ENCODE assay signal across 17 cellular contexts in genomic region chr9:129283705-129284606, GRCh38.
A peak's percentile ranks its signal among the peaks of the same experiment; 100 is the strongest.
DNase-seq lines count a peak whose midpoint lies in the region; ATAC-seq, FAIRE-seq and TF ChIP-seq lines count a peak whose summit lies in the region.
"Had no signal": no experiment of that assay in that cellular context is flagged by ENCODE, and none has a peak within 500 bp of the region (broad histone marks: within the 10 kb centered on the region; RNA-seq: fewer than 3 reads in every experiment).

No MANE protein-coding gene starts in this region.

- FAIRE-seq in A549 (lab: Jason Lieb, UNC) (no peak), H1 (lab: Jason Lieb, UNC) (no peak)
- FAIRE-seq: endothelial cell of umbilical vein had no signal

- peak overlapping the region; percentile 68; the same call in 1 of the 2 replicates for H4K8ac ChIP-seq in H1 (ENCODE audit: extremely low read depth, insufficient read depth, low read length)

- no peaks in the 10 kb centered on the region for H3K79me1 ChIP-seq in H1 (ENCODE audit: low read depth, low read length)

- H3K14ac ChIP-seq in H1 (ENCODE audit: insufficient read length), result no peak overlapping the region

- H3K27ac ChIP-seq in A549 (peak overlapping the region in 1 of 2 experiments; percentile 45; a peak in 2 of 6 replicates), H1 (ENCODE audit: low read depth, low read length) (peak overlapping the region; percentile 19; the same call in 1 of the 2 replicates), ovary (peak overlapping the region in 1 of 2 donors; percentile 40)

- H3K4me1 ChIP-seq in A549, result peaks cover 8% of the 10 kb centered on the region
- peaks cover 4 to 19% (median 12%) of the 10 kb centered on the region in 4 experiments for H3K4me1 ChIP-seq in H1 (replicated peaks in 1 of 4; ENCODE audit: control insufficient read depth in 3 of 4, insufficient read depth in 4 of 4, low read length in 3 of 4)
- H3K4me1 ChIP-seq in ovary (ENCODE audit: insufficient read depth), result peaks cover 5% of the 10 kb centered on the region

- H2BK15ac ChIP-seq in H1 (ENCODE audit: low read length), result peak overlapping the region; percentile 46; the same call in 1 of the 2 replicates

- H3K23ac ChIP-seq in H1 (ENCODE audit: insufficient read length), result no peak overlapping the region

- no peaks in the 10 kb centered on the region for H3K79me2 ChIP-seq in H1 (ENCODE audit: control insufficient read depth in 1 of 2, insufficient read depth in 2 of 2, low read length in 2 of 2)

- H2BK12ac ChIP-seq in H1 (ENCODE audit: low read depth, low read length), result peak overlapping the region; percentile 75; the same call in 1 of the 2 replicates

- H3K9me3 ChIP-seq in A549, result no peaks in the 10 kb centered on the region
- H3K9me3 ChIP-seq in H1 (ENCODE audit: insufficient read depth in 2 of 2, low read depth in 1 of 2, low read length in 1 of 2), result no peaks in the 10 kb centered on the region
- no peaks in the 10 kb centered on the region for H3K9me3 ChIP-seq in ovary
- H3K9me3 ChIP-seq: gastroesophageal sphincter had no signal

- DNase-seq in A549 (ENCODE audit: low read depth in 1 of 2, low spot score in 1 of 2) (no peak), GM03348 (ENCODE audit: low spot score) (peak; percentile 2), H1 (ENCODE audit: low read depth in 1 of 2, low spot score in 2 of 2) (peak in 1 of 2 experiments; percentile 32), ovary (peak; percentile 8 to 30 (median 24)), AML-193 (lab: John Stamatoyannopoulos, UW) (no peak), H4 (ENCODE audit: low spot score) (no peak), NCI-H2081 (lab: John Stamatoyannopoulos, UW) (no peak)
- DNase-seq in activated naive CD4-positive, alpha-beta T cell (lab: John Stamatoyannopoulos, UW), result no peak
- DNase-seq: activated CD4-positive, alpha-beta T cell treated with anti-CD3 and anti-CD28 coated beads, Interleukin-2, amount 50 U/mL, for 1 hour; DMS153; naive B cell; NCI-H2029; NCI-H510A treated with DMSO at 0.1 percent for 48 hours; substantia nigra; T1000 had no signal

- TF ChIP-seq EP300 in A549 (IDR thresholded peaks at IDR 0.05) (no peak), H1 (IDR thresholded peaks at IDR 0.05; ENCODE audit: borderline replicate concordance in 1 of 2, low read depth in 2 of 2, low read length in 2 of 2) (no peak), ovary (IDR thresholded peaks at IDR 0.05) (no peak)

- H3K4me2 ChIP-seq in A549 (no peak overlapping the region), H1 (ENCODE audit: insufficient read depth in 1 of 2, low read depth in 2 of 2, low read length in 2 of 2) (no peak overlapping the region)

- no peak overlapping the region for H2BK120ac ChIP-seq in H1 (replicated peaks; ENCODE audit: low read depth, low read length)

- peak overlapping the region; percentile 2; the same call in 1 of the 2 replicates for H2BK5ac ChIP-seq in H1 (ENCODE audit: low read depth, low read length)

- H2AK5ac ChIP-seq in H1 (ENCODE audit: low read depth, low read length), result peak overlapping the region; percentile 96

- no peak overlapping the region for H3K4ac ChIP-seq in H1 (replicated peaks; ENCODE audit: insufficient read length, low read depth, low read length)

- no peaks in the 10 kb centered on the region; the same call in 1 of the 2 replicates for H3K23me2 ChIP-seq in H1 (ENCODE audit: low read depth, low read length)

- TF ChIP-seq CTCF in A549 (IDR thresholded peaks at IDR 0.05), result no peak
- no peak for TF ChIP-seq CTCF in H1 (IDR thresholded peaks at IDR 0.05; ENCODE audit: control extremely low read depth in 1 of 3, insufficient read depth in 1 of 3, low read depth in 1 of 3, low read length in 3 of 3)
- TF ChIP-seq CTCF in ovary (IDR thresholded peaks at IDR 0.05), result no peak

- 82% methylated on average over 26 of the region's 28 CpGs for WGBS in A549 (ENCODE audit: missing lambda C conversion rate)
- WGBS in H1 (ENCODE audit: extremely low coverage in 1 of 2, insufficient coverage in 1 of 2, insufficient read length in 1 of 2, insufficient replicate concordance in 2 of 2, low coverage in 1 of 2, low lambda C conversion rate in 2 of 2, missing lambda C conversion rate in 1 of 2), 2 experiments, result 89% methylated on average over 28 of the region's 28 CpGs; no CpG with 5 or more reads in 1 of the 2 experiments
- 83 to 91% (median 85%) methylated on average over 25 to 28 of the region's 28 CpGs for WGBS in ovary, 3 donors

- no peak for TF ChIP-seq POLR2A in A549 (IDR thresholded peaks at IDR 0.05; ENCODE audit: low read length)
- TF ChIP-seq POLR2A in H1 (IDR thresholded peaks at IDR 0.05; ENCODE audit: control extremely low read depth in 1 of 2, low read depth in 2 of 2, low read length in 2 of 2), result no peak
- no peak for TF ChIP-seq POLR2A in ovary (IDR thresholded peaks at IDR 0.05)

- H3K9ac ChIP-seq in H1 (replicated peaks in 1 of 4; ENCODE audit: extremely low read depth in 1 of 4, low read depth in 3 of 4, low read length in 3 of 4), result no peak overlapping the region

- POLR2A ChIA-PET in A549 (lab: Yijun Ruan, JAX), result no interaction called here
- POLR2A ChIA-PET in H1 (lab: Charles Lee; ENCODE audit: partially characterized antibody), result no interaction called here

- no peaks in the 10 kb centered on the region for H4K20me1 ChIP-seq in H1 (replicated peaks in 1 of 2; ENCODE audit: control insufficient read depth in 1 of 2, insufficient read depth in 2 of 2, low read length in 2 of 2)

- CTCF ChIA-PET in A549 (lab: Yijun Ruan, JAX), result no interaction called here
- CTCF ChIA-PET in H1 (lab: Charles Lee; ENCODE audit: partially characterized antibody), result no interaction called here

- intact Hi-C loops in ovary (cut with DNase I), result no loop called here

- TF ChIP-seq RAD21 in A549 (conservative IDR thresholded peaks at IDR 0.05 in 1 of 2, IDR thresholded peaks at IDR 0.05 in 1 of 2), result no peak
- TF ChIP-seq RAD21 in H1 (IDR thresholded peaks at IDR 0.05 in 1 of 2, conservative IDR thresholded peaks at IDR 0.05 in 1 of 2; ENCODE audit: low read depth in 2 of 2, low read length in 2 of 2), result no peak

- no peak overlapping the region for H3K18ac ChIP-seq in H1 (ENCODE audit: extremely low read depth, low read length)

- H3K4me3 ChIP-seq in A549 (no peak overlapping the region), H1 (ENCODE audit: extremely low read depth in 1 of 4, insufficient read depth in 2 of 4, low read depth in 3 of 4, low read length in 4 of 4) (no peak overlapping the region), ovary (no peak overlapping the region)

- peak overlapping the region; percentile 10 for H4K91ac ChIP-seq in H1 (replicated peaks; ENCODE audit: insufficient read length, low read length)

- no peaks in the 10 kb centered on the region for H3K36me3 ChIP-seq in H1 (ENCODE audit: control insufficient read depth in 2 of 4, insufficient read depth in 4 of 4, low read length in 3 of 4)
- H3K36me3 ChIP-seq in ovary, result no peaks in the 10 kb centered on the region
- H3K36me3 ChIP-seq: gastroesophageal sphincter had no signal

- no peak overlapping the region for H4K5ac ChIP-seq in H1 (ENCODE audit: insufficient read length, low read depth, low read length)

- no peaks in the 10 kb centered on the region; a peak in 2 of 7 replicates for H3K27me3 ChIP-seq in H1 (replicated peaks in 1 of 4; ENCODE audit: control insufficient read depth in 3 of 4, extremely low read depth in 1 of 4, insufficient read depth in 3 of 4, low read length in 3 of 4)
- H3K27me3 ChIP-seq in ovary, result no peaks in the 10 kb centered on the region
- H3K27me3 ChIP-seq: gastroesophageal sphincter had no signal

- no peak overlapping the region; the same call in 1 of the 2 replicates for H2BK20ac ChIP-seq in H1 (ENCODE audit: low read length)

- no peak for ATAC-seq in A549
- ATAC-seq: gastroesophageal sphincter had no signal

- no peak overlapping the region for H3K56ac ChIP-seq in H1 (replicated peaks; ENCODE audit: insufficient read length, low read depth, low read length)

- no peak overlapping the region for H2AFZ ChIP-seq in H1 (ENCODE audit: low read length)

TF ChIP-seq in A549, 52 proteins besides CTCF, POLR2A, EP300 and RAD21:
- TF ChIP-seq FOSB (CRISPR knock-in tag; IDR thresholded peaks at IDR 0.05) (no peak), ZFP36 (IDR thresholded peaks at IDR 0.05; ENCODE audit: borderline replicate concordance, partially characterized antibody) (peak; percentile 44), ESRRA (IDR thresholded peaks at IDR 0.05; ENCODE audit: borderline replicate concordance, low read length) (peak; percentile 62; the same call in 1 of the 2 replicates)

TF ChIP-seq in H1, 55 proteins besides CTCF, POLR2A, EP300 and RAD21:
- TF ChIP-seq ZNF274 (IDR thresholded peaks at IDR 0.05; ENCODE audit: borderline replicate concordance, extremely low read depth, low read length) (no peak), RNF2 (IDR thresholded peaks at IDR 0.05; ENCODE audit: borderline replicate concordance, low read depth, low read length, missing control alignments, poor library complexity, severe bottlenecking) (no peak), KDM1A (IDR thresholded peaks at IDR 0.05; ENCODE audit: borderline replicate concordance, low read length) (peak; percentile 57; the same call in 1 of the 2 replicates)
TF ChIP-seq in H1: peak in this region for 1.

Comparison
In these comparisons a context has a peak if more than half of its experiments do, and no peak if none do; other contexts are left out.
1. DNase-seq: peak in GM03348 (single experiment) and ovary (5 of 5); none in A549 (0 of 2), AML-193 (0 of 2), H4 (single experiment), activated naive CD4-positive, alpha-beta T cell (0 of 4) and NCI-H2081 (0 of 2).
2. Of the 18 proteins assayed by ChIP-seq in both H1 and A549: peak only in H1: KDM1A; only in A549: none; in both: none; in neither: 17.